Comparison of ENCODE assay signal across 12 cellular contexts in the genomic region with DNA sequence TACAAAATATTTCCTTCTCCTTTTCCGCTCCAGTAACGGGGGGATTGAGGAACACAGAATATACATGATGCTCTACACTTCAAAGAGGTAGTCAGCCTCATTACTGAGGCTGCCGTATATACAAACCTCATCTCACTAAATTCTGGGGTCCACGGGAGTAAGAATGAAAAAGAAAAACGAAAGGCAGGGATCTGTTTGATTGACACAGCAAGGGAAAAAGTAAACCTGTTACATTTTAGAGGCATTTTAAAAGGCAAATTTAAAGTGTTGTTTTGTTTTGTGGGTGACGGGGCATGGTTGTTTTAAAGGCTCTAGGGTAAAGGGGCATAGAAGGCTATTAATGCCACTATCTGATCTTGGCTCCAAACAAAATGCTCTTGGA. TPM values are rescaled to one million over a fixed set of nuclear protein-coding genes. Genes with fewer than 3 reads are reported as not detected.
DNase-seq lines count a peak whose midpoint lies in the region; ATAC-seq, FAIRE-seq and TF ChIP-seq lines count a peak whose summit lies in the region.
"Had no signal": no experiment of that assay in that cellular context is flagged by ENCODE, and none has a peak within 500 bp of the region (broad histone marks: within the 10 kb centered on the region; RNA-seq: fewer than 3 reads in every experiment).

No MANE protein-coding gene starts in this region.

- no peaks in the 10 kb centered on the region; the same call in 1 of the 2 replicates for H3K9me3 ChIP-seq in iPS-20b (ENCODE audit: insufficient read depth, low read depth, low read length)
- no peaks in the 10 kb centered on the region for H3K9me3 ChIP-seq in suprapubic skin
- H3K9me3 ChIP-seq: upper lobe of left lung had no signal

- peaks cover 4 to 32% (median 24%) of the 10 kb centered on the region in 4 donors for H3K4me1 Mint-ChIP-seq in naive thymus-derived CD8-positive, alpha-beta T cell

- H3K4me3 ChIP-seq in iPS-20b (ENCODE audit: low read length): peak overlapping the region; percentile 80
- peak overlapping the region; percentile 47 for H3K4me3 ChIP-seq in suprapubic skin

- H3K27ac Mint-ChIP-seq in naive thymus-derived CD8-positive, alpha-beta T cell: no peak overlapping the region

- peak overlapping the region; percentile 63; the same call in 1 of the 2 replicates for H3K9ac ChIP-seq in iPS-20b (ENCODE audit: low read depth, low read length)

- no peak overlapping the region for H3K4me3 Mint-ChIP-seq in naive thymus-derived CD8-positive, alpha-beta T cell

- peaks cover 0 to 11% (median under 1%) of the 10 kb centered on the region in 9 donors for H3K9me3 Mint-ChIP-seq in naive thymus-derived CD8-positive, alpha-beta T cell

- 2% methylated on average over 6 of the region's 6 CpGs for WGBS in suprapubic skin

- no peaks in the 10 kb centered on the region for H3K36me3 ChIP-seq in iPS-20b (ENCODE audit: insufficient read depth, low read depth, low read length)
- H3K36me3 ChIP-seq in suprapubic skin: no peaks in the 10 kb centered on the region
- H3K36me3 ChIP-seq: upper lobe of left lung had no signal

- TF ChIP-seq EP300 in suprapubic skin (IDR thresholded peaks at IDR 0.05): no peak

- peak overlapping the region; percentile 87 for H3K27ac ChIP-seq in angular gyrus (ENCODE audit: low read depth, low read length)
- H3K27ac ChIP-seq in iPS-20b (ENCODE audit: low read length): no peak overlapping the region
- H3K27ac ChIP-seq in suprapubic skin: no peak overlapping the region
- H3K27ac ChIP-seq: upper lobe of left lung had no signal

- H3K36me3 Mint-ChIP-seq in naive thymus-derived CD8-positive, alpha-beta T cell: peaks cover 0 to 9% (median 0%) of the 10 kb centered on the region in 3 donors

- H3K4me1 ChIP-seq in iPS-20b (ENCODE audit: insufficient read depth, low read length) (peaks cover 23% of the 10 kb centered on the region; the same call in 1 of the 2 replicates), suprapubic skin (peaks cover 53% of the 10 kb centered on the region)

- ATAC-seq in naive thymus-derived CD8-positive, alpha-beta T cell: no peak
- no peak for ATAC-seq in HG02885 (IDR thresholded peaks at IDR 0.05; ENCODE audit: poor library complexity, unreplicated experiment)

- no peak for FAIRE-seq in D721Med (lab: Jason Lieb, UNC)
- FAIRE-seq: islet of Langerhans had no signal

- no peak for TF ChIP-seq CTCF in suprapubic skin (IDR thresholded peaks at IDR 0.05)
- no peak for TF ChIP-seq CTCF in D721Med (IDR thresholded peaks at IDR 0.05; ENCODE audit: insufficient read depth, missing control alignments)

- H3K27me3 Mint-ChIP-seq in naive thymus-derived CD8-positive, alpha-beta T cell: peaks cover 35 to 58% (median 51%) of the 10 kb centered on the region in 5 donors

- POLR2A ChIA-PET in naive thymus-derived CD8-positive, alpha-beta T cell (lab: Charles Lee): no interaction called here

- H3K27me3 ChIP-seq in iPS-20b (ENCODE audit: insufficient read depth, low read length) (peaks cover 63% of the 10 kb centered on the region), suprapubic skin (peaks cover 64% of the 10 kb centered on the region)

- DNase-seq in SKM-1 treated with dmso at 0.1 percent for 144 hours (lab: John Stamatoyannopoulos, UW; ENCODE audit: unreplicated experiment) (peak; percentile 18), SKM-1 (lab: John Stamatoyannopoulos, UW; ENCODE audit: unreplicated experiment) (no peak), suprapubic skin (ENCODE audit: low spot score in 2 of 2) (no peak), D721Med (ENCODE audit: insufficient read length, low spot score) (no peak)
- DNase-seq in naive thymus-derived CD8-positive, alpha-beta T cell: no peak
- DNase-seq: cerebellar nuclear complex, NCI-H1417 treated with DMSO at 0.1 percent for 48 hours had no signal

- TF ChIP-seq POLR2A in suprapubic skin (IDR thresholded peaks at IDR 0.05): no peak

RNA-seq across cellular contexts. Expression of a gene that starts 2.9 kb away (rescaled TPM):
- total RNA-seq in suprapubic skin: under 1 TPM in 3 of 4 donors, not detected in 1; 0.13 to 0.76 (median 0.68) TPM
- total RNA-seq in naive thymus-derived CD8-positive, alpha-beta T cell: not detected
- not detected for polyA plus RNA-seq in naive thymus-derived CD8-positive, alpha-beta T cell
